13 cellular contexts compared by ENCODE assay signal in the genomic region with DNA sequence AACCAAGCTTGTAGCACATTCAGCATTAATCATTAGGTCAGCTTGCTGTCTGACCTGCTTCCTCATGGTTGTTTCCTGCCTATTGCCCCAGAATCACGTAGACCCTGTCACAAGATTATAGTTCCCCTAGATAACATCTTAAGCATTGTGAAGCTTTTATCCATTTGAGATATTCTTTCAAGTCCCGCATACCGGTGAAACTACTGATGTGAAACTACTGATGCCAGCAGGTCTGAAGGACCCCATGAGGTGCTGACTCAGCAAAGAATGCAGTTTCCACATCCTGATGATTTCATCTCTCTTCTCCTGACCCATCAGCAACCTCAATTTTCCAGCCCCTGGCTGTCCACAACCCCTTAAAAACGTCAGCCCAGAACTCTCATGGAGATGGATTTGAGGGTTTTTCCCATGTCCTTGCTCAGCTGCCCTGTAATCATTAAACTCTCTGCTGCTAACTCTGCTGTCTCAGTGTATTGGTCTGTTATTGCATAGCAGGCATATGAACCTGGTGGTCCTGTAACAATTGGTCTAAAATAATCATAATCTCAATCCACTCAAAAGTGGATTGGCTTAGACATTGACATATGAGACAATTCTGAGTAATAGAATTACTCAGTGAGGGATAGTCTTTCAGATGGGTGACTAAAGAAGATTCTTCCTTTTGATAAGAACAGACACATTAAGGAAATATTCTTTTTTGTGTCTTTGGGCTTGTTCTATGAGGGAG. TPM values are rescaled to one million over a fixed set of nuclear protein-coding genes. Genes with fewer than 3 reads are reported as not detected.
A peak's percentile ranks its signal among the peaks of the same experiment; 100 is the strongest.
DNase-seq lines count a peak whose midpoint lies in the region; ATAC-seq and TF ChIP-seq lines count a peak whose summit lies in the region.
"Had no signal": no experiment of that assay in that cellular context is flagged by ENCODE, and none has a peak within 500 bp of the region (broad histone marks: within the 10 kb centered on the region; RNA-seq: fewer than 3 reads in every experiment).

No MANE protein-coding gene starts in this region.

- WGBS in mesenchymal stem cell, result 51% methylated on average over 4 of the region's 4 CpGs

- no peak for ATAC-seq in GM21423 (IDR thresholded peaks at IDR 0.05; ENCODE audit: unreplicated experiment)
- ATAC-seq: CD8-positive, alpha-beta T cell; left ventricle myocardium superior; Panc1 had no signal

- H3K9me3 ChIP-seq in mesenchymal stem cell (ENCODE audit: control insufficient read depth, low read length), result peaks cover 6% of the 10 kb centered on the region

- no peak overlapping the region for H2BK15ac ChIP-seq in mesenchymal stem cell (ENCODE audit: low read depth, poor library complexity, severe bottlenecking)

- H3K79me1 ChIP-seq in mesenchymal stem cell (replicated peaks; ENCODE audit: low read length, poor library complexity, severe bottlenecking), result peaks cover 1% of the 10 kb centered on the region

- no peak overlapping the region for H3K4ac ChIP-seq in mesenchymal stem cell (ENCODE audit: low read depth in 1 of 2, low read length in 2 of 2)

- H3K18ac ChIP-seq in mesenchymal stem cell (ENCODE audit: low read depth in 1 of 2, low read length in 2 of 2), result no peak overlapping the region

- DNase-seq in EL (peak; percentile 60), astrocyte of the spinal cord (ENCODE audit: low read depth, low spot score) (peak; percentile 79), mesenchymal stem cell (peak; percentile 73), NCI-H82 treated with DMSO at 0.1 percent for 48 hours (lab: John Stamatoyannopoulos, UW; ENCODE audit: unreplicated experiment) (no peak), NAMALWA (ENCODE audit: low spot score) (no peak)
- DNase-seq: activated effector memory CD4-positive, alpha-beta T cell treated with anti-CD3 and anti-CD28 coated beads, Interleukin-2, amount 50 U/mL, for 16 hours; CD8-positive, alpha-beta T cell; left ventricle myocardium superior; NCI-H2029 treated with DMSO at 0.1 percent for 48 hours had no signal

- H4K91ac ChIP-seq in mesenchymal stem cell (ENCODE audit: low read length), result no peak overlapping the region

- H2BK12ac ChIP-seq in mesenchymal stem cell (ENCODE audit: low read length in 2 of 2), result no peak overlapping the region

- no peak for TF ChIP-seq CTCF in KMS-11 (conservative IDR thresholded peaks at IDR 0.05; ENCODE audit: low read depth, low read length)
- TF ChIP-seq CTCF in astrocyte of the spinal cord (IDR thresholded peaks at IDR 0.05; ENCODE audit: low read depth, low read length), result no peak

- H3K23ac ChIP-seq in mesenchymal stem cell (ENCODE audit: low read length in 2 of 2), result no peak overlapping the region

- no peak overlapping the region for H2BK5ac ChIP-seq in mesenchymal stem cell (ENCODE audit: low read depth, low read length, poor library complexity, severe bottlenecking)

- no peak overlapping the region for H3K9ac ChIP-seq in KMS-11
- no peak overlapping the region for H3K9ac ChIP-seq in mesenchymal stem cell (ENCODE audit: low read length)

- H4K8ac ChIP-seq in mesenchymal stem cell (ENCODE audit: low read length), result no peak overlapping the region

- in situ Hi-C loops in astrocyte of the spinal cord (cut with HindIII; ENCODE audit: low sequenced_read_pairs), result no loop called here

- H2AFZ ChIP-seq in KMS-11 (ENCODE audit: low read depth) (no peak overlapping the region), mesenchymal stem cell (ENCODE audit: low read depth, low read length) (no peak overlapping the region)

- no peak overlapping the region for H3K4me3 ChIP-seq in KMS-11 (IDR thresholded peaks at IDR 0.05; ENCODE audit: insufficient read depth, low read depth, low read length)
- no peak overlapping the region for H3K4me3 ChIP-seq in astrocyte of the spinal cord (ENCODE audit: low read depth, low read length)
- peak overlapping the region in 1 of 2 experiments; percentile 36 for H3K4me3 ChIP-seq in mesenchymal stem cell (ENCODE audit: insufficient read depth in 1 of 2, low read depth in 1 of 2, low read length in 2 of 2)

- H2BK120ac ChIP-seq in mesenchymal stem cell (ENCODE audit: low read depth, low read length), result no peak overlapping the region

- no peak overlapping the region for H3K14ac ChIP-seq in mesenchymal stem cell (ENCODE audit: low read length in 2 of 2)

- no peak overlapping the region for H2AK5ac ChIP-seq in mesenchymal stem cell (ENCODE audit: low read length, severe bottlenecking)

- no peaks in the 10 kb centered on the region for H3K79me2 ChIP-seq in KMS-11 (ENCODE audit: insufficient read depth, low read depth)

- H3K4me2 ChIP-seq in KMS-11 (peak overlapping the region; percentile 7; the same call in 1 of the 2 replicates), mesenchymal stem cell (ENCODE audit: low read length, poor library complexity, severe bottlenecking) (no peak overlapping the region)

- no peaks in the 10 kb centered on the region for H3K36me3 ChIP-seq in KMS-11 (ENCODE audit: insufficient read depth)
- H3K36me3 ChIP-seq in mesenchymal stem cell (ENCODE audit: control insufficient read depth in 1 of 2, insufficient read depth in 2 of 2, low read depth in 1 of 2, low read length in 2 of 2), result peaks cover 0 to 3% of the 10 kb centered on the region in 2 experiments

- no peaks in the 10 kb centered on the region for H3K27me3 ChIP-seq in KMS-11 (ENCODE audit: insufficient read depth, low read depth)
- no peaks in the 10 kb centered on the region for H3K27me3 ChIP-seq in mesenchymal stem cell (ENCODE audit: control insufficient read depth in 1 of 2, insufficient read depth in 1 of 2, low read length in 2 of 2)

- H4K20me1 ChIP-seq in KMS-11 (ENCODE audit: insufficient read depth), result no peaks in the 10 kb centered on the region

- H3K4me1 ChIP-seq in KMS-11 (ENCODE audit: low read depth, poor library complexity, severe bottlenecking) (peaks cover 15% of the 10 kb centered on the region), mesenchymal stem cell (ENCODE audit: control insufficient read depth, insufficient read depth, low read depth, low read length) (no peaks in the 10 kb centered on the region)

- H3K27ac ChIP-seq in KMS-11 (peak overlapping the region; percentile 8; the same call in 1 of the 2 replicates), mesenchymal stem cell (ENCODE audit: low read length, poor library complexity, severe bottlenecking) (peak overlapping the region; percentile 93)
- H3K27ac ChIP-seq: VCaP had no signal

RNA-seq across cellular contexts. Expression of a gene that starts 26.3 kb away (rescaled TPM):
- polyA plus RNA-seq in mesenchymal stem cell (2013, experiment 1 of 2), result 29.8 TPM
- polyA plus RNA-seq in mesenchymal stem cell (2013, experiment 2 of 2), result 28.6 TPM

RNA-seq across cellular contexts. Expression of a gene that starts 26.9 kb away (rescaled TPM):
- not detected for polyA plus RNA-seq in mesenchymal stem cell (2013, experiment 1 of 2)
- polyA plus RNA-seq in mesenchymal stem cell (2013, experiment 2 of 2), result not detected

Comparison
In these comparisons a context has a peak if more than half of its experiments do, and no peak if none do; other contexts are left out.
1. DNase-seq: peak in EL (single experiment), astrocyte of the spinal cord (single experiment) and mesenchymal stem cell (single experiment); none in NCI-H82 treated with DMSO at 0.1 percent for 48 hours (single experiment) and NAMALWA (single experiment).